36 cellular contexts compared by ENCODE assay signal in genomic region chr5:61683926-61684325, GRCh38.
"Had no signal": no experiment of that assay in that cellular context is flagged by ENCODE, and none has a peak within 500 bp of the region (broad histone marks: within the 10 kb centered on the region; RNA-seq: fewer than 3 reads in every experiment).

No MANE protein-coding gene starts in this region.

- DNase-seq: Karpas-422, Kasumi-1, MG63, MM.1S, MV-4-11, NCI-H1048, NCI-H1092, NCI-H1092 treated with DMSO at 0.1 percent for 48 hours, NCI-H1105, NCI-H1105 treated with DMSO at 0.1 percent for 48 hours, NCI-H1417, NCI-H1417 treated with DMSO at 0.1 percent for 48 hours, NCI-H1436, NCI-H1436 treated with DMSO at 0.1 percent for 48 hours, NCI-H146, NCI-H1694, NCI-H1694 treated with DMSO at 0.1 percent for 48 hours, NCI-H187, NCI-H187 treated with DMSO at 0.1 percent for 48 hours, NCI-H1930, NCI-H2029, NCI-H2029 treated with DMSO at 0.1 percent for 48 hours, NCI-H2081, NCI-H2081 treated with DMSO at 0.1 percent for 48 hours, NCI-H2107, NCI-H2171, NCI-H2171 treated with DMSO at 0.1 percent for 48 hours, NCI-H2227 treated with DMSO at 0.1 percent for 48 hours, NCI-H226, NCI-H345, NCI-H446, NCI-H446 treated with DMSO at 0.1 percent for 48 hours, NCI-H510A, NCI-H510A treated with DMSO at 0.1 percent for 48 hours, NCI-H524 had no signal

- H3K36me3 ChIP-seq: MG63 had no signal

- H3K27ac ChIP-seq: KMS-11 had no signal

- H3K4me3 ChIP-seq: MG63 had no signal

- H3K9me3 ChIP-seq: MG63 had no signal

- H3K9ac ChIP-seq: KMS-11 had no signal
